Comparison of ENCODE assay signal across 27 cellular contexts in the genomic region with DNA sequence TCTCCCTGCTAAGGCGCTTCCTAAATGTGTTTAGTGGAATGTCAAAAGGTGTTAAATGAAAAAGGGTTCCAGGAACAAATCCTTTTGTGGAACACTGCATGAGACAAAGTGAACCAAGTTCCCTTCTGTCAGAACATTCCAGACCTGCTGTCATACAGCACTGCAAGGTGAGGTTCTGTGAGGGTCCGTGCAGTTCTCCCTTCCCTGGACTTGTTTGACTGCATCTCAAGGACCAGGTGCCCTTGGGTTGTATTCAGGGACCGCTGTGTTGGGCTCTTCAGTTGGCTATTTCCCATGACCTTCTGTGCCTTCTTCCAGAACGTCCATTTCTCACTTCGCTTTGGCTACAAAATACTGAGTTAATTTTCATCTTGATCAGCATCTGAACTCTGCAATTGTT.
"Had no signal": no experiment of that assay in that cellular context is flagged by ENCODE, and none has a peak within 500 bp of the region (broad histone marks: within the 10 kb centered on the region; RNA-seq: fewer than 3 reads in every experiment).

No MANE protein-coding gene starts in this region.

- H3K27ac ChIP-seq: adrenal gland, body of pancreas, colonic mucosa, epithelial cell of prostate, esophagus squamous epithelium, gastroesophageal sphincter had no signal

- H3K36me3 ChIP-seq: adrenal gland, colonic mucosa, esophagus squamous epithelium, gastroesophageal sphincter had no signal

- H3K27me3 ChIP-seq: adrenal gland, body of pancreas, colonic mucosa, esophagus squamous epithelium, gastroesophageal sphincter had no signal

- DNase-seq: activated CD4-positive, alpha-beta memory T cell treated with anti-CD3 and anti-CD28 coated beads for 36 hours; activated CD4-positive, alpha-beta T cell treated with anti-CD3 and anti-CD28 coated beads for 36 hours; activated CD4-positive, alpha-beta T cell treated with anti-CD3 and anti-CD28 coated beads, Interleukin-2, amount 10 ng/mL, durations not matched to agents 24 days and 14 days; activated CD4-positive, CD25-positive, alpha-beta regulatory T cell; activated CD4-positive, CD25-positive, alpha-beta regulatory T cell treated with anti-CD3 and anti-CD28 coated beads, Interleukin-2, amount 50 U/mL, for 72 hours; activated CD8-positive, alpha-beta memory T cell treated with anti-CD3 and anti-CD28 coated beads, Interleukin-2, amount 10 ng/mL, durations not matched to agents 7 days and 5 days; activated CD8-positive, alpha-beta memory T cell treated with anti-CD3 and anti-CD28 coated beads, Interleukin-2, amount 50 U/mL, for 4 hours; activated CD8-positive, alpha-beta T cell treated with anti-CD3 and anti-CD28 coated beads, Interleukin-2, amount 10 ng/mL, durations not matched to agents 7 days and 5 days; activated effector memory CD4-positive, alpha-beta T cell treated with anti-CD3 and anti-CD28 coated beads, Interleukin-2, amount 50 U/mL, for 16 hours; activated naive CD4-positive, alpha-beta T cell treated with anti-CD3 and anti-CD28 coated beads for 36 hours; activated naive CD8-positive, alpha-beta T cell treated with anti-CD3 and anti-CD28 coated beads for 36 hours; activated naive CD8-positive, alpha-beta T cell treated with anti-CD3 and anti-CD28 coated beads, Interleukin-2, amount 50 U/mL, for 24 hours; activated T-cell treated with anti-CD3 and anti-CD28 coated beads, Interleukin-2, amount 50 U/mL, for 1 hour; activated T-cell treated with anti-CD3 and anti-CD28 coated beads, Interleukin-2, amount 50 U/mL, for 48 hours; adrenal gland; amygdala; aorta; body of pancreas; central memory CD4-positive, alpha-beta T cell; cerebellar nuclear complex; colonic mucosa; effector CD8-positive, alpha-beta T cell; esophagus squamous epithelium; foreskin melanocyte; T-helper 2 cell had no signal

- H3K4me1 ChIP-seq: adrenal gland, body of pancreas, colonic mucosa, esophagus squamous epithelium had no signal

- H3K9me3 ChIP-seq: adrenal gland, body of pancreas, colonic mucosa, esophagus squamous epithelium, gastroesophageal sphincter had no signal

- ATAC-seq: activated CD4-positive, alpha-beta T cell treated with anti-CD3 and anti-CD28 coated beads for 36 hours; activated CD8-positive, alpha-beta memory T cell treated with anti-CD3 and anti-CD28 coated beads, Interleukin-2, amount 10 ng/mL, durations not matched to agents 7 days and 5 days; activated CD8-positive, alpha-beta T cell treated with anti-CD3 and anti-CD28 coated beads, Interleukin-2, amount 10 ng/mL, durations not matched to agents 7 days and 5 days; activated naive CD8-positive, alpha-beta T cell treated with anti-CD3 and anti-CD28 coated beads, Interleukin-2, amount 50 U/mL, for 24 hours; body of pancreas; gastroesophageal sphincter had no signal

- H3K4me3 ChIP-seq: adrenal gland, body of pancreas, colonic mucosa, esophagus squamous epithelium, gastroesophageal sphincter had no signal
